In the genomic region with DNA sequence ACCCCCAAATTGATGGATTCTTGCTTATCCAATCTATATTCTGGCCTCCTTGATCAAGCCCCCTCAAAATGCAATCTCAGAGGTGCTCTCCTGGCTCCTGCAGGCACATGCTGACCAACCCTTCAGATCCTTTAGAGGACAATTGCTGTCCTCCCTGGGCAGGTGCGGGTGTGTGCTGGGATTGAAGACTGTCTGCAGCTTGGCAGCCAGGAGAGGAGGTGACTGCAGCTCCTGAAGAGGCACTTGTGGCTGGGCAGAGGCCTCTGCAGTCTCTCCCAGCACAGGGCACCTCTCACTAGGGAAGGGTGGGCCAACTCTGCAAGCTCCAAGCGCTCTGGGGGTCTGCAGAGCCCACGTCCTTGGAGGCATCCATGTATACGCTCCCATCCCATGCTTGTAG, we compare ENCODE assay signal across 26 cellular contexts. TPM values are rescaled to one million over a fixed set of nuclear protein-coding genes. Genes with fewer than 3 reads are reported as not detected.
"Had no signal": no experiment of that assay in that cellular context is flagged by ENCODE, and none has a peak within 500 bp of the region (broad histone marks: within the 10 kb centered on the region; RNA-seq: fewer than 3 reads in every experiment).

No MANE protein-coding gene starts in this region.

- H3K4me2 ChIP-seq: hepatocyte had no signal

- H3K36me3 Mint-ChIP-seq: naive B cell had no signal

- H3K4me1 ChIP-seq: colonic mucosa had no signal

- H3K27ac ChIP-seq: colonic mucosa, hepatocyte, neutrophil, spleen, stomach, thoracic aorta, transverse colon had no signal

- H3K27me3 ChIP-seq: colonic mucosa, hepatocyte, neutrophil, spleen, stomach, transverse colon had no signal

- H2AFZ ChIP-seq: hepatocyte had no signal

- H3K9me3 Mint-ChIP-seq: endodermal cell, naive B cell, nephron had no signal

- H3K79me2 ChIP-seq: hepatocyte had no signal

- FAIRE-seq: endothelial cell of umbilical vein had no signal

- DNase-seq: colonic mucosa; effector CD4-positive, alpha-beta T cell; endodermal cell; erythroblast; foreskin melanocyte; left colon; left ventricle myocardium superior; mesenchymal stem cell; naive B cell; spleen; stimulated activated CD4-positive, alpha-beta T cell treated with anti-CD3 and anti-CD28 coated beads, Interleukin-15, amount 100 ng/mL, for 24 hours; stimulated activated CD4-positive, alpha-beta T cell treated with anti-CD3 and anti-CD28 coated beads, Interleukin-1b, Interleukin-23, amount 100 ng/mL, for 48 hours; stimulated activated CD4-positive, alpha-beta T cell treated with anti-CD3 and anti-CD28 coated beads, Interleukin-4, amount 100 ng/mL, for 24 hours; stimulated activated naive CD4-positive, alpha-beta T cell; stomach; substantia nigra; transverse colon had no signal

- H3K27ac Mint-ChIP-seq: endodermal cell had no signal

- ATAC-seq: left colon, left ventricle myocardium superior, sciatic nerve had no signal

- H3K4me3 ChIP-seq: colonic mucosa, hepatocyte, lung, spleen, stomach, thoracic aorta, transverse colon had no signal

- H3K4me3 Mint-ChIP-seq: endodermal cell, naive B cell, nephron had no signal

- H3K9me3 ChIP-seq: colonic mucosa, neutrophil, spleen, stomach, thoracic aorta, transverse colon had no signal

- H3K36me3 ChIP-seq: colonic mucosa, neutrophil, spleen, stomach, thoracic aorta, transverse colon had no signal

RNA-seq across cellular contexts. Expression of gene SUMO4, which starts 28.5 kb away (rescaled TPM):
- total RNA-seq: kidney epithelial cell had no signal
- polyA plus RNA-seq: stomach, urinary bladder had no signal

RNA-seq across cellular contexts. Expression of gene ZC3H12D, which starts 56.2 kb away (rescaled TPM):
- total RNA-seq: endothelial cell of umbilical vein, kidney epithelial cell had no signal
